9 cellular contexts compared by ENCODE assay signal in the genomic region with DNA sequence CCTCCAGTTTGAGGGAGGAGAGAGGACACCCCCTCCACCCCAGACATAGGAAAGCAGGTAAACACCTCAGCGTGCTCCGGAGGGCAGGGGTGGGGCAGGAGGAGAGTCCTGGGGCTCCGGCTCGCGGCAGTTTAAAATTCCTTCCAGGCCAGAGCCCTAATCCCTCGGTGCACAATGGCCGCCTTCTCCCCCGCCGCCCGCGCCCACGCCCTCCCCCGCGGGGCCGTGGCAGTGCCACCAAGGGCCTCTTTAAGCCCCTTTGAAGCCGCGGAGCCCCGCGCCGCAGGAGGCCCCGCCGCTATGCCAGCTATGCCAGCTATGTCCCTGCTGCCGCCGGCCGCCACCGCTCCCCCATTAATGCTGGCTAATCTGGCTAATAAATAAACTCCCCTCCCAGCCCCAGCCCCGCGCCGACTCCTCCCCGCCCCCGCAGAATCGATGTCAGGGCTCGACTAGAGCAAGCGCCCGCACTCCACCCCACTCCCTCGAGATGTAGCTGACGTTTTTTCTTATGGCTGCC.
DNase-seq lines count a peak whose midpoint lies in the region; ATAC-seq lines count a peak whose summit lies in the region.
"Had no signal": no experiment of that assay in that cellular context is flagged by ENCODE, and none has a peak within 500 bp of the region (broad histone marks: within the 10 kb centered on the region; RNA-seq: fewer than 3 reads in every experiment).

No MANE protein-coding gene starts in this region.

- peak overlapping the region; percentile 31 for H3K9ac ChIP-seq in iPS-18a (ENCODE audit: low read length)

- peak; percentile 9 for DNase-seq in stimulated activated CD4-positive, alpha-beta T cell treated with anti-CD3 and anti-CD28 coated beads, Interleukin-15, amount 100 ng/mL, for 24 hours
- no peak for DNase-seq in stimulated activated CD4-positive, alpha-beta T cell treated with anti-CD3 and anti-CD28 coated beads, Interleukin-2, amount 100 ng/mL, for 24 hours
- DNase-seq in activated naive CD4-positive, alpha-beta T cell treated with anti-CD3 and anti-CD28 coated beads, Interleukin-2, amount 50 U/mL, for 16 hours = peak; percentile 52
- DNase-seq in stimulated activated naive CD8-positive, alpha-beta T cell treated with anti-CD3 and anti-CD28 coated beads, Interleukin-15, amount 100 ng/mL, for 72 hours = no peak
- DNase-seq in OCI-M1 (lab: John Stamatoyannopoulos, UW) = no peak
- no peak for DNase-seq in activated gamma-delta T cell (lab: John Stamatoyannopoulos, UW)

- H3K9me3 Mint-ChIP-seq in stimulated activated naive CD8-positive, alpha-beta T cell treated with anti-CD3 and anti-CD28 coated beads, Interleukin-15, amount 100 ng/mL, for 72 hours = no peaks in the 10 kb centered on the region
- H3K9me3 Mint-ChIP-seq: activated naive CD4-positive, alpha-beta T cell treated with anti-CD3 and anti-CD28 coated beads, Interleukin-2, amount 50 U/mL, for 72 hours had no signal

- H3K27ac ChIP-seq in iPS-18a (ENCODE audit: low read length) = no peak overlapping the region

- H3K4me1 ChIP-seq in iPS-18a (ENCODE audit: control insufficient read depth, low read depth, low read length) = peaks cover 50% of the 10 kb centered on the region

- peak overlapping the region; percentile 53 for H3K4me3 ChIP-seq in iPS-18a (ENCODE audit: low read length)

- ATAC-seq in stimulated activated naive CD8-positive, alpha-beta T cell treated with anti-CD3 and anti-CD28 coated beads, Interleukin-15, amount 100 ng/mL, for 72 hours = no peak
- no peak for ATAC-seq in HG03097 (IDR thresholded peaks at IDR 0.05; ENCODE audit: low FRiP score, unreplicated experiment)

- no peak overlapping the region for H3K27ac Mint-ChIP-seq in stimulated activated naive CD8-positive, alpha-beta T cell treated with anti-CD3 and anti-CD28 coated beads, Interleukin-15, amount 100 ng/mL, for 72 hours
- H3K27ac Mint-ChIP-seq: activated naive CD4-positive, alpha-beta T cell treated with anti-CD3 and anti-CD28 coated beads, Interleukin-2, amount 50 U/mL, for 72 hours had no signal

- H3K4me3 Mint-ChIP-seq in stimulated activated naive CD8-positive, alpha-beta T cell treated with anti-CD3 and anti-CD28 coated beads, Interleukin-15, amount 100 ng/mL, for 72 hours = peak overlapping the region; percentile 70 to 79

- peaks cover 51% of the 10 kb centered on the region for H3K4me1 Mint-ChIP-seq in stimulated activated naive CD8-positive, alpha-beta T cell treated with anti-CD3 and anti-CD28 coated beads, Interleukin-15, amount 100 ng/mL, for 72 hours

- H3K9me3 ChIP-seq in iPS-18a (ENCODE audit: control insufficient read depth, low read depth, low read length) = no peaks in the 10 kb centered on the region

- H3K27me3 Mint-ChIP-seq in stimulated activated naive CD8-positive, alpha-beta T cell treated with anti-CD3 and anti-CD28 coated beads, Interleukin-15, amount 100 ng/mL, for 72 hours = peaks cover 51% of the 10 kb centered on the region

- peaks cover 29% of the 10 kb centered on the region for H3K27me3 ChIP-seq in iPS-18a (ENCODE audit: control insufficient read depth, insufficient read depth, low read length)

- no peaks in the 10 kb centered on the region for H3K36me3 ChIP-seq in iPS-18a (ENCODE audit: control insufficient read depth, low read depth, low read length)

Comparison
In these comparisons a context has a peak if more than half of its experiments do, and no peak if none do; other contexts are left out.
1. DNase-seq: peak in stimulated activated CD4-positive, alpha-beta T cell treated with anti-CD3 and anti-CD28 coated beads, Interleukin-15, amount 100 ng/mL, for 24 hours (single experiment) and activated naive CD4-positive, alpha-beta T cell treated with anti-CD3 and anti-CD28 coated beads, Interleukin-2, amount 50 U/mL, for 16 hours (single experiment); none in stimulated activated CD4-positive, alpha-beta T cell treated with anti-CD3 and anti-CD28 coated beads, Interleukin-2, amount 100 ng/mL, for 24 hours (0 of 2), stimulated activated naive CD8-positive, alpha-beta T cell treated with anti-CD3 and anti-CD28 coated beads, Interleukin-15, amount 100 ng/mL, for 72 hours (0 of 2), OCI-M1 (single experiment) and activated gamma-delta T cell (single experiment).